9 cellular contexts compared by ENCODE assay signal in the genomic region with DNA sequence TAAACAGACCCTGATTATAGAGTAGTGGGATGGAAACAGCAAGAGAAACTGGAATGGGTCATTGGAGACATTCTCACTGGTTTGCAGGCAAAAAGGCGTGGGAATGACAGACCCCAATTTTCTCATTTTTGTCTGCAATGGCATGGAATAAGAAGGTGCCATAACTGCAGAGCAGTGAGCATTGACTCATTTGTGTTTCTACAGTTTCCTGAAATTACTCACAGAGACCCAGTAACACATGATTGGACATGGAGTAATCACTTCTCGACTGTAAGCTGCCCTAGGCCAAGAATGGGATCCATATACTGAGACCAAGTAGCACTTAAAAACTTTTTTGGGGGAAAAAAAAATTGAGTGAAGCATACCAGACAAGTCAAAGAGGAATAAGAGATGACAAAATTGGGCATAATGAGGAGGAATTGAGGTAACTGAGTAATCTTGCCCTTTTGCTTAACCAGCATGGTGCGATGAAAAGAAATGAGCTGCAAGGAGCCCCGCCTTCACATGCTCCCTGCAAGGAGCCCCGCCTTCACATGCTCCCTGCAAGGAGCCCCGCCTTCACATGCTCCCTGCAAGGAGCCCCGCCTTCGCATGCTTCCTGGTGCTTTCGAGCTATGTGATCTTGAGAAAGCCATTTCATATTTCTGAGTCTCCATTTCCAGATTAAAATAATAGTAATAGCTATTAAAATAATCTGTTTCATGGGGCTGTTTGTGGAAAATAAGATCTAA. TPM values are rescaled to one million over a fixed set of nuclear protein-coding genes. Genes with fewer than 3 reads are reported as not detected.
A peak's percentile ranks its signal among the peaks of the same experiment; 100 is the strongest.
DNase-seq lines count a peak whose midpoint lies in the region; ATAC-seq, FAIRE-seq and TF ChIP-seq lines count a peak whose summit lies in the region.
"Had no signal": no experiment of that assay in that cellular context is flagged by ENCODE, and none has a peak within 500 bp of the region (broad histone marks: within the 10 kb centered on the region; RNA-seq: fewer than 3 reads in every experiment).

No MANE protein-coding gene starts in this region.

- TF ChIP-seq CTCF in nephron progenitor cell (IDR thresholded peaks at IDR 0.05) (no peak), chondrocyte (IDR thresholded peaks at IDR 0.05) (no peak)

- H3K4me1 Mint-ChIP-seq in nephron progenitor cell (no peaks in the 10 kb centered on the region), chondrocyte (ENCODE audit: low read depth) (no peaks in the 10 kb centered on the region)

- H3K36me3 Mint-ChIP-seq in nephron progenitor cell (ENCODE audit: low read depth) (peaks cover 9% of the 10 kb centered on the region), chondrocyte (ENCODE audit: low read depth) (peaks cover 3% of the 10 kb centered on the region)

- no peaks in the 10 kb centered on the region for H3K27me3 ChIP-seq in mucosa of stomach (ENCODE audit: control insufficient read depth, insufficient read depth, low read length)

- H3K9me3 Mint-ChIP-seq in nephron progenitor cell (no peaks in the 10 kb centered on the region), chondrocyte (ENCODE audit: low read depth) (no peaks in the 10 kb centered on the region)

- H3K9ac ChIP-seq in mucosa of stomach (ENCODE audit: low read length): peak overlapping the region; percentile 16

- H3K27ac Mint-ChIP-seq in nephron progenitor cell (no peak overlapping the region), chondrocyte (ENCODE audit: unreplicated experiment) (no peak overlapping the region)

- no peak for TF ChIP-seq POLR2A in GM12891 (IDR thresholded peaks at IDR 0.05; ENCODE audit: low read depth, low read length)

- no peaks in the 10 kb centered on the region for H3K27me3 Mint-ChIP-seq in nephron progenitor cell (ENCODE audit: low read depth, poor library complexity)
- H3K27me3 Mint-ChIP-seq in chondrocyte (ENCODE audit: low read depth): no peaks in the 10 kb centered on the region

- no peaks in the 10 kb centered on the region for H3K36me3 ChIP-seq in mucosa of stomach (ENCODE audit: control insufficient read depth, insufficient read depth, low read length)

- DNase-seq in GM12891 (ENCODE audit: insufficient read length, low spot score) (no peak), nephron progenitor cell (no peak), chondrocyte (ENCODE audit: low spot score) (no peak), CD1c-positive myeloid dendritic cell (ENCODE audit: extremely low spot score) (no peak), NCI-H128 (lab: John Stamatoyannopoulos, UW; ENCODE audit: unreplicated experiment) (no peak)
- peak; percentile 8 to 26 for DNase-seq in activated T-helper 1 cell treated with anti-CD3 and anti-CD28 coated beads, Interleukin-2, amount 50 U/mL, for 16 hours (ENCODE audit: low read depth in 1 of 2, low spot score in 1 of 2)

- FAIRE-seq in GM12891 (lab: Jason Lieb, UNC): peak; percentile 5
- FAIRE-seq: endometrium had no signal

- H3K4me1 ChIP-seq in mucosa of stomach (ENCODE audit: control insufficient read depth, insufficient read depth, low read length): peaks cover 14% of the 10 kb centered on the region

- no peak overlapping the region for H3K4me3 ChIP-seq in mucosa of stomach (ENCODE audit: low read length)

- peak; percentile 55 for ATAC-seq in HG03442 (IDR thresholded peaks at IDR 0.05; ENCODE audit: unreplicated experiment)

- H3K4me3 Mint-ChIP-seq in nephron progenitor cell: no peak overlapping the region
- no peak overlapping the region for H3K4me3 Mint-ChIP-seq in chondrocyte (ENCODE audit: unreplicated experiment)

- H3K9me3 ChIP-seq in mucosa of stomach (ENCODE audit: control insufficient read depth, low read length): no peaks in the 10 kb centered on the region

TF ChIP-seq in GM12891, 5 proteins besides CTCF, POLR2A, EP300 and RAD21:
- no peak for TF ChIP-seq PAX5 (IDR thresholded peaks at IDR 0.05; ENCODE audit: insufficient read depth, low read length, severe bottlenecking)
- TF ChIP-seq POLR2AphosphoS5 (IDR thresholded peaks at IDR 0.05; ENCODE audit: low read depth, low read length): no peak
- no peak for TF ChIP-seq SPI1 (IDR thresholded peaks at IDR 0.05; ENCODE audit: low read depth, low read length)
- no peak for TF ChIP-seq POU2F2 (IDR thresholded peaks at IDR 0.05; ENCODE audit: low read depth, low read length)
- TF ChIP-seq TAF1 (IDR thresholded peaks at IDR 0.05; ENCODE audit: low read depth, low read length): no peak
TF ChIP-seq in GM12891: peak in this region for 0.

RNA-seq across cellular contexts. Expression of gene NHSL1, which starts 44.2 kb away (rescaled TPM):
- polyA plus RNA-seq in GM12891 (2012; ENCODE audit: low read depth, missing spikeins): 0.09 TPM
- 17.2 to 23.7 TPM (median 23.4 TPM) in 3 replicates for total RNA-seq in chondrocyte

RNA-seq across cellular contexts. Expression of gene HEBP2, which starts 51.1 kb away (rescaled TPM):
- polyA plus RNA-seq in GM12891 (2012; ENCODE audit: low read depth, missing spikeins): 8.0 TPM
- total RNA-seq in chondrocyte: 28.2 to 43.7 TPM (median 42.5 TPM) in 3 replicates

Comparison
In these comparisons a context has a peak if more than half of its experiments do, and no peak if none do; other contexts are left out.
1. DNase-seq: peak in activated T-helper 1 cell treated with anti-CD3 and anti-CD28 coated beads, Interleukin-2, amount 50 U/mL, for 16 hours (2 of 2); none in GM12891 (single experiment), nephron progenitor cell (single experiment), chondrocyte (single experiment), CD1c-positive myeloid dendritic cell (single experiment) and NCI-H128 (single experiment).